ENCODE assay signal across 23 cellular contexts in the genomic region with DNA sequence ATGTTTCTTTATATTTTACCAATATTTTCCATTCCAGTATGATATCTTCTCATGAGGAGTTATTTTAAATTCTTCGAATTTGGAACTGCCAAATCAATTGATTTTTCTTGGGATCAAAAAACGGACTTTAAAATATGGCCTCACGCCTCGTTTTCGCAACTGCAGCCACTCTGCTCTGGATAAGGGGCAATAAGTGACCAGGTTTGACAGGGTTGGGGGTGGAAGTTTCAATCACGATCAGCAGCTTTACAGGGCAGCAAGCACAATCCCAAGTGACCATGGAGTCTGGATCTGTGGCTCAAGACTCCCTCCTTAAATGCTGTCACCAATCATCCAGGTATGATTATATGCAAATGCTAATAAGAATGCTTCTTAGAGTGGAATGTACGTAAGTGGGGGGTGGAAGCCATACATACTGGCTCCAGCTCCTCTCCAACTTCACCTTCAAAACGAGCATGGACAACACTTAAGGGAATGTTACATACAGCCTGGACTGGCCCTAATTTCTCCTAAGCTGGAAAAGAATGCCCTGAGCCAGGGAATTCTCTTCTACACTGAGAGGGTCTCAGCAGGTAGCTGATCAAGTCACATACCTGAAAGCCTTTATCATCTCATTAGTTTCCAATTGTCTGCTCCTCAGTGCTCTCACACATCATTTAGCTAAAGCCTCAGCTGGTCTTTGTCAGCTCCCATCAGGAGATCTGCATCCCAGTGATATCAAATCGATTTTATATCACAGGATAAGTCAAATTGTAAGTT.
DNase-seq lines count a peak whose midpoint lies in the region; ATAC-seq and TF ChIP-seq lines count a peak whose summit lies in the region.
"Had no signal": no experiment of that assay in that cellular context is flagged by ENCODE, and none has a peak within 500 bp of the region (broad histone marks: within the 10 kb centered on the region; RNA-seq: fewer than 3 reads in every experiment).

No MANE protein-coding gene starts in this region.

- H3K9me3 Mint-ChIP-seq in WTC11 = no peaks in the 10 kb centered on the region

- H3K4me3 Mint-ChIP-seq in WTC11 = no peak overlapping the region
- H3K4me3 Mint-ChIP-seq: CD4-positive, alpha-beta memory T cell had no signal

- H3K27me3 Mint-ChIP-seq in WTC11 (ENCODE audit: low read depth) = no peaks in the 10 kb centered on the region
- H3K27me3 Mint-ChIP-seq: CD4-positive, alpha-beta memory T cell had no signal

- ATAC-seq in WTC11 = peak; percentile 87
- no peak for ATAC-seq in GM19035 (IDR thresholded peaks at IDR 0.05; ENCODE audit: unreplicated experiment)
- no peak for ATAC-seq in GM18873 (IDR thresholded peaks at IDR 0.05; ENCODE audit: low FRiP score, unreplicated experiment)
- no peak for ATAC-seq in GM21515 (IDR thresholded peaks at IDR 0.05; ENCODE audit: unreplicated experiment)

- no peaks in the 10 kb centered on the region for H3K36me3 Mint-ChIP-seq in WTC11
- H3K36me3 Mint-ChIP-seq: CD4-positive, alpha-beta memory T cell had no signal

- no peaks in the 10 kb centered on the region for H3K36me3 ChIP-seq in H7 (replicated peaks; ENCODE audit: control insufficient read depth, insufficient read depth, low read length)
- H3K36me3 ChIP-seq: Peyer's patch had no signal

- H3K4me3 ChIP-seq in H7 (ENCODE audit: insufficient read depth, low read depth, low read length) = no peak overlapping the region
- H3K4me3 ChIP-seq: Peyer's patch had no signal

- TF ChIP-seq CTCF in WTC11 (IDR thresholded peaks at IDR 0.05) = no peak

- no peaks in the 10 kb centered on the region for H3K27me3 ChIP-seq in H7 (ENCODE audit: control insufficient read depth, insufficient read depth, low read length)
- H3K27me3 ChIP-seq: Peyer's patch had no signal

- peak; percentile 32 for DNase-seq in H7
- no peak for DNase-seq in WTC11 (ENCODE audit: low spot score)
- peak; percentile 42 for DNase-seq in iPS-NIHi7 (ENCODE audit: extremely low spot score)
- no peak for DNase-seq in activated effector memory CD4-positive, alpha-beta T cell treated with Interleukin-2 at 50 U/mL for 16 hours
- DNase-seq: C1 segment of cervical spinal cord; Caco-2; CD4-positive, alpha-beta memory T cell; DMS79; EL; GF-D8; GOT3; KBM-7; NCI-H2029; NCI-H226; NCI-H510A; NCI-H69; OCI-M1; Peyer's patch; SHP77 treated with DMSO at 0.1 percent for 48 hours; T-helper 1 cell had no signal

- peaks cover 8% of the 10 kb centered on the region; the same call in 1 of the 2 replicates for H3K4me1 Mint-ChIP-seq in WTC11
- H3K4me1 Mint-ChIP-seq: CD4-positive, alpha-beta memory T cell had no signal

- CTCF ChIA-PET in WTC11 (lab: Charles Lee) = no interaction called here

- POLR2A ChIA-PET in WTC11 (lab: Charles Lee) = no interaction called here

- H3K27ac Mint-ChIP-seq in WTC11 = no peak overlapping the region
- H3K27ac Mint-ChIP-seq: CD4-positive, alpha-beta memory T cell had no signal

TF ChIP-seq in WTC11, 78 proteins besides CTCF, POLR2A, EP300 and RAD21:
- TF ChIP-seq, protein P1, sequence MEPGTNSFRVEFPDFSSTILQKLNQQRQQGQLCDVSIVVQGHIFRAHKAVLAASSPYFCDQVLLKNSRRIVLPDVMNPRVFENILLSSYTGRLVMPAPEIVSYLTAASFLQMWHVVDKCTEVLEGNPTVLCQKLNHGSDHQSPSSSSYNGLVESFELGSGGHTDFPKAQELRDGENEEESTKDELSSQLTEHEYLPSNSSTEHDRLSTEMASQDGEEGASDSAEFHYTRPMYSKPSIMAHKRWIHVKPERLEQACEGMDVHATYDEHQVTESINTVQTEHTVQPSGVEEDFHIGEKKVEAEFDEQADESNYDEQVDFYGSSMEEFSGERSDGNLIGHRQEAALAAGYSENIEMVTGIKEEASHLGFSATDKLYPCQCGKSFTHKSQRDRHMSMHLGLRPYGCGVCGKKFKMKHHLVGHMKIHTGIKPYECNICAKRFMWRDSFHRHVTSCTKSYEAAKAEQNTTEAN (CRISPR knock-in tag; IDR thresholded peaks at IDR 0.05) = no peak
- TF ChIP-seq, protein P2, sequence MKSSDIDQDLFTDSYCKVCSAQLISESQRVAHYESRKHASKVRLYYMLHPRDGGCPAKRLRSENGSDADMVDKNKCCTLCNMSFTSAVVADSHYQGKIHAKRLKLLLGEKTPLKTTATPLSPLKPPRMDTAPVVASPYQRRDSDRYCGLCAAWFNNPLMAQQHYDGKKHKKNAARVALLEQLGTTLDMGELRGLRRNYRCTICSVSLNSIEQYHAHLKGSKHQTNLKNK (CRISPR knock-in tag; IDR thresholded peaks at IDR 0.05) = no peak
- no peak for TF ChIP-seq JAZF1 (CRISPR knock-in tag; IDR thresholded peaks at IDR 0.05)
- TF ChIP-seq, protein P3, sequence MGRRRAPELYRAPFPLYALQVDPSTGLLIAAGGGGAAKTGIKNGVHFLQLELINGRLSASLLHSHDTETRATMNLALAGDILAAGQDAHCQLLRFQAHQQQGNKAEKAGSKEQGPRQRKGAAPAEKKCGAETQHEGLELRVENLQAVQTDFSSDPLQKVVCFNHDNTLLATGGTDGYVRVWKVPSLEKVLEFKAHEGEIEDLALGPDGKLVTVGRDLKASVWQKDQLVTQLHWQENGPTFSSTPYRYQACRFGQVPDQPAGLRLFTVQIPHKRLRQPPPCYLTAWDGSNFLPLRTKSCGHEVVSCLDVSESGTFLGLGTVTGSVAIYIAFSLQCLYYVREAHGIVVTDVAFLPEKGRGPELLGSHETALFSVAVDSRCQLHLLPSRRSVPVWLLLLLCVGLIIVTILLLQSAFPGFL (CRISPR knock-in tag; IDR thresholded peaks at IDR 0.05; ENCODE audit: borderline replicate concordance) = no peak
- TF ChIP-seq, protein P4, sequence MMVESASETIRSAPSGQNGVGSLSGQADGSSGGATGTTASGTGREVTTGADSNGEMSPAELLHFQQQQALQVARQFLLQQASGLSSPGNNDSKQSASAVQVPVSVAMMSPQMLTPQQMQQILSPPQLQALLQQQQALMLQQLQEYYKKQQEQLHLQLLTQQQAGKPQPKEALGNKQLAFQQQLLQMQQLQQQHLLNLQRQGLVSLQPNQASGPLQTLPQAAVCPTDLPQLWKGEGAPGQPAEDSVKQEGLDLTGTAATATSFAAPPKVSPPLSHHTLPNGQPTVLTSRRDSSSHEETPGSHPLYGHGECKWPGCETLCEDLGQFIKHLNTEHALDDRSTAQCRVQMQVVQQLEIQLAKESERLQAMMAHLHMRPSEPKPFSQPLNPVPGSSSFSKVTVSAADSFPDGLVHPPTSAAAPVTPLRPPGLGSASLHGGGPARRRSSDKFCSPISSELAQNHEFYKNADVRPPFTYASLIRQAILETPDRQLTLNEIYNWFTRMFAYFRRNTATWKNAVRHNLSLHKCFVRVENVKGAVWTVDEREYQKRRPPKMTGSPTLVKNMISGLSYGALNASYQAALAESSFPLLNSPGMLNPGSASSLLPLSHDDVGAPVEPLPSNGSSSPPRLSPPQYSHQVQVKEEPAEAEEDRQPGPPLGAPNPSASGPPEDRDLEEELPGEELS (CRISPR knock-in tag; IDR thresholded peaks at IDR 0.05) = no peak
- no peak for TF ChIP-seq KAT7 (CRISPR knock-in tag; IDR thresholded peaks at IDR 0.05; ENCODE audit: borderline replicate concordance)
- TF ChIP-seq NFATC4 (CRISPR knock-in tag; IDR thresholded peaks at IDR 0.05) = no peak
- TF ChIP-seq ELF4 (CRISPR knock-in tag; IDR thresholded peaks at IDR 0.05; ENCODE audit: low read depth) = no peak
- TF ChIP-seq, protein P5, sequence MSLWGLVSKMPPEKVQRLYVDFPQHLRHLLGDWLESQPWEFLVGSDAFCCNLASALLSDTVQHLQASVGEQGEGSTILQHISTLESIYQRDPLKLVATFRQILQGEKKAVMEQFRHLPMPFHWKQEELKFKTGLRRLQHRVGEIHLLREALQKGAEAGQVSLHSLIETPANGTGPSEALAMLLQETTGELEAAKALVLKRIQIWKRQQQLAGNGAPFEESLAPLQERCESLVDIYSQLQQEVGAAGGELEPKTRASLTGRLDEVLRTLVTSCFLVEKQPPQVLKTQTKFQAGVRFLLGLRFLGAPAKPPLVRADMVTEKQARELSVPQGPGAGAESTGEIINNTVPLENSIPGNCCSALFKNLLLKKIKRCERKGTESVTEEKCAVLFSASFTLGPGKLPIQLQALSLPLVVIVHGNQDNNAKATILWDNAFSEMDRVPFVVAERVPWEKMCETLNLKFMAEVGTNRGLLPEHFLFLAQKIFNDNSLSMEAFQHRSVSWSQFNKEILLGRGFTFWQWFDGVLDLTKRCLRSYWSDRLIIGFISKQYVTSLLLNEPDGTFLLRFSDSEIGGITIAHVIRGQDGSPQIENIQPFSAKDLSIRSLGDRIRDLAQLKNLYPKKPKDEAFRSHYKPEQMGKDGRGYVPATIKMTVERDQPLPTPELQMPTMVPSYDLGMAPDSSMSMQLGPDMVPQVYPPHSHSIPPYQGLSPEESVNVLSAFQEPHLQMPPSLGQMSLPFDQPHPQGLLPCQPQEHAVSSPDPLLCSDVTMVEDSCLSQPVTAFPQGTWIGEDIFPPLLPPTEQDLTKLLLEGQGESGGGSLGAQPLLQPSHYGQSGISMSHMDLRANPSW (CRISPR knock-in tag; conservative IDR thresholded peaks at IDR 0.05; ENCODE audit: low read depth) = no peak
- TF ChIP-seq ZNF396 (CRISPR knock-in tag; IDR thresholded peaks at IDR 0.05; ENCODE audit: borderline replicate concordance) = no peak
- TF ChIP-seq, protein P6, sequence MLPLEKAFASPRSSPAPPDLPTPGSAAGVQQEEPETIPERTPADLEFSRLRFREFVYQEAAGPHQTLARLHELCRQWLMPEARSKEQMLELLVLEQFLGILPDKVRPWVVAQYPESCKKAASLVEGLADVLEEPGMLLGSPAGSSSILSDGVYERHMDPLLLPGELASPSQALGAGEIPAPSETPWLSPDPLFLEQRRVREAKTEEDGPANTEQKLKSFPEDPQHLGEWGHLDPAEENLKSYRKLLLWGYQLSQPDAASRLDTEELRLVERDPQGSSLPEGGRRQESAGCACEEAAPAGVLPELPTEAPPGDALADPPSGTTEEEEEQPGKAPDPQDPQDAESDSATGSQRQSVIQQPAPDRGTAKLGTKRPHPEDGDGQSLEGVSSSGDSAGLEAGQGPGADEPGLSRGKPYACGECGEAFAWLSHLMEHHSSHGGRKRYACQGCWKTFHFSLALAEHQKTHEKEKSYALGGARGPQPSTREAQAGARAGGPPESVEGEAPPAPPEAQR (CRISPR knock-in tag; IDR thresholded peaks at IDR 0.05) = no peak
- TF ChIP-seq ZNF416 (CRISPR knock-in tag; IDR thresholded peaks at IDR 0.05) = no peak
- TF ChIP-seq NR1H2 (CRISPR knock-in tag; IDR thresholded peaks at IDR 0.05) = no peak

Comparison
In these comparisons a context has a peak if more than half of its experiments do, and no peak if none do; other contexts are left out.
1. DNase-seq: peak in H7 (single experiment) and iPS-NIHi7 (single experiment); none in WTC11 (single experiment) and activated effector memory CD4-positive, alpha-beta T cell treated with Interleukin-2 at 50 U/mL for 16 hours (single experiment).